Comparison of ENCODE assay signal across 8 cellular contexts in the genomic region with DNA sequence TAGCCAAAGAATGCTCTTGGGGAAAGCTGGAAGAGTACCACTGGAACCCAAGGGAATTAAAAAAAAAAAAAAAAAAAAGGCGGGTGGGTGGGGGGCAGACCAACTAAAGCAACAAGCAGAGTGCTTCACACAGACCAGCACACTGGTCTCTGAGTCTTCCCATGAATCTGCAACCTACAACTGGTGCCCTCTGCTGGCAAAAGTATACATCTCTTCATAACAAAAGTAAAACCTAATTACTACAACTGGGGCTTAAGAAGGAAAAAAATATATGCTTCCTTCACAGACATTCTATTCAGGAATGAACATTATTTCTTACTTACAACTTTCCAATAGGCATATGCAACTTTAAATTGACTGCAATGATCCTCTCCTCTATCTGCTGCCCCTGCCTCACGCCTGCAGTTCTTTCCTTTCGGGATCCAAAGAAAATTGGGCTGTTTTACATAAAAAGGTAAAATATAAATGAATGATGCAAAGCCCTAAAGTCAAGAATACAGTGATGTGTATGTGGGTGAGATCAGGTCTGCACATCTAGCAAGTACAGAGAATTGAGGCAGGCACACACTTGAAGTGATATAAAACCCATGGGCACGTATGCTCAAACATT. TPM values are rescaled to one million over a fixed set of nuclear protein-coding genes. Genes with fewer than 3 reads are reported as not detected.
DNase-seq lines count a peak whose midpoint lies in the region; ATAC-seq and TF ChIP-seq lines count a peak whose summit lies in the region.

No MANE protein-coding gene starts in this region.

- H3K4me3 ChIP-seq in right cardiac atrium (ENCODE audit: low read length) (no peak overlapping the region), sigmoid colon (no peak overlapping the region)

- no peaks in the 10 kb centered on the region for H3K36me3 ChIP-seq in sigmoid colon

- peak; percentile 55 for ATAC-seq in GM21737 (IDR thresholded peaks at IDR 0.05; ENCODE audit: unreplicated experiment)
- peak; percentile 81 to 82 for ATAC-seq in right cardiac atrium
- ATAC-seq in HG02852 (IDR thresholded peaks at IDR 0.05; ENCODE audit: unreplicated experiment) = no peak

- H3K27me3 ChIP-seq in right cardiac atrium (ENCODE audit: control insufficient read depth, insufficient read depth) = no peaks in the 10 kb centered on the region
- H3K27me3 ChIP-seq in sigmoid colon = no peaks in the 10 kb centered on the region

- TF ChIP-seq POLR2A in sigmoid colon (IDR thresholded peaks at IDR 0.05) = no peak

- TF ChIP-seq CTCF in sigmoid colon (IDR thresholded peaks at IDR 0.05) = peak in 3 of 4 experiments; percentile 19 to 60 (median 37)

- DNase-seq in DMS53 (lab: John Stamatoyannopoulos, UW) = peak; percentile 88
- DNase-seq in MV-4-11 (lab: John Stamatoyannopoulos, UW) = peak; percentile 52
- DNase-seq in SK-N-DZ (ENCODE audit: low spot score) = peak; percentile 83
- peak; percentile 49 for DNase-seq in amniotic stem cell (lab: John Stamatoyannopoulos, UW)
- DNase-seq in right cardiac atrium = peak in 1 of 3 donors; percentile 20
- DNase-seq in sigmoid colon = peak; percentile 68

- H3K27ac ChIP-seq in right cardiac atrium (ENCODE audit: low read length) = no peak overlapping the region
- no peak overlapping the region for H3K27ac ChIP-seq in sigmoid colon

- no peaks in the 10 kb centered on the region for H3K9me3 ChIP-seq in right cardiac atrium (ENCODE audit: control insufficient read depth, low read length)
- no peaks in the 10 kb centered on the region for H3K9me3 ChIP-seq in sigmoid colon

- no peak for TF ChIP-seq EP300 in sigmoid colon (IDR thresholded peaks at IDR 0.05)

- intact Hi-C loops in right cardiac atrium (cut with DNase I) = loop anchor here (5.0 to 10.0 kb wide), 3 partner anchors 81 to 118 kb away; no protein-coding TSS in a partner anchor
- intact Hi-C loops in sigmoid colon (cut with DNase I) = loop anchor here (2.0 kb wide), 1 partner anchor 82 kb away; no protein-coding TSS in a partner anchor

- 72% methylated on average over 4 of the region's 4 CpGs for WGBS in right cardiac atrium
- 72 to 73% methylated on average over 4 of the region's 4 CpGs for WGBS in sigmoid colon, 2 donors

- H3K4me1 ChIP-seq in right cardiac atrium (ENCODE audit: control insufficient read depth, insufficient read depth, low read length) (no peaks in the 10 kb centered on the region), sigmoid colon (peaks cover 0 to 3% (median 0%) of the 10 kb centered on the region in 4 donors)

RNA-seq across cellular contexts. Expression of gene KLHL3, which starts 7.2 kb away (rescaled TPM):
- 3.4 and 4.1 TPM in 2 replicates for polyA plus RNA-seq in SK-N-DZ (2014; cell fraction: cytosol; rRNA removed)
- polyA plus RNA-seq in SK-N-DZ (2014; cell fraction: nucleus; rRNA removed) = 14.0 and 20.3 TPM in 2 replicates
- total RNA-seq in right cardiac atrium (10 to 100 TPM; 39.6 to 57.7 (median 41.0) TPM), sigmoid colon (1 to 10 TPM; 2.7 to 5.5 (median 4.1) TPM)
- polyA plus RNA-seq in right cardiac atrium (13.1 TPM), sigmoid colon (1 to 10 TPM in 1 of 3 donors, under 1 TPM in 1, not detected in 1; 0.23 to 3.0 TPM)

RNA-seq across cellular contexts. Expression of gene HNRNPA0, which starts 11.0 kb away (rescaled TPM):
- polyA plus RNA-seq in SK-N-DZ (2014; cell fraction: cytosol; rRNA removed) = 31.3 and 45.2 TPM in 2 replicates
- 11.8 and 15.1 TPM in 2 replicates for polyA plus RNA-seq in SK-N-DZ (2014; cell fraction: nucleus; rRNA removed)
- total RNA-seq in right cardiac atrium = 10 to 100 TPM; 16.7 to 26.7 (median 19.7) TPM
- polyA plus RNA-seq in right cardiac atrium = 19.5 TPM
- 10 to 100 TPM; 10.0 to 12.2 (median 10.9) TPM for total RNA-seq in sigmoid colon
- 10 to 100 TPM; 19.2 to 34.0 (median 20.4) TPM for polyA plus RNA-seq in sigmoid colon

Comparison
In these comparisons a context has a peak if more than half of its experiments do, and no peak if none do; other contexts are left out.
1. RNA of gene KLHL3, which starts 7.2 kb away (total RNA-seq): 39.6 to 57.7 TPM in right cardiac atrium; 2.7 to 5.5 TPM in sigmoid colon; every median in the first group is over 4 times any median in the second.